Comparison of ENCODE assay signal across 1 cellular context in the genomic region with DNA sequence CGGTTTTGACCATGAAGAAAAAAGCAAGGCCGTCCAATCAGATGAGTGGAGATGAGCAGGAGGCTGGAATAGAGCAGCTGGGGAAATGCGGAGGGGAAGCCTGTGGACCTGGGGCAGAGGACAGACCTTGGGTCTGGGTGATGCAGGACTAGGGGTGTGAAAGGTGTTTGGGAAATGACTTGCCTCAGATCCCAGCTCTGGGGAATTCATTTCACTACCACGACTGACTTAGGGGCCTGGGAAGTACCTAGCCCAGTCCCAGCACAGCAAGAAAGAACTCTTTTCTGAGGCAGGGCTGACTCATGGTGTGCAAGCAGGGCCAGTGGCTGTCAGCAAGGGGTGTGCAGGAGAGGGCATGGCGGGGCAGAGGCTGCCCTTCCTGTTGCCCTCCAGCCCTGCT.
TF ChIP-seq lines count a peak whose summit lies in the region.

No MANE protein-coding gene starts in this region.

TF ChIP-seq in SK-N-SH, 30 proteins besides CTCF, POLR2A, EP300 and RAD21 (continued from another document):
- no peak for TF ChIP-seq EZH2phosphoT487 (IDR thresholded peaks at IDR 0.05; ENCODE audit: borderline replicate concordance, low read depth)
- TF ChIP-seq, protein P1, sequence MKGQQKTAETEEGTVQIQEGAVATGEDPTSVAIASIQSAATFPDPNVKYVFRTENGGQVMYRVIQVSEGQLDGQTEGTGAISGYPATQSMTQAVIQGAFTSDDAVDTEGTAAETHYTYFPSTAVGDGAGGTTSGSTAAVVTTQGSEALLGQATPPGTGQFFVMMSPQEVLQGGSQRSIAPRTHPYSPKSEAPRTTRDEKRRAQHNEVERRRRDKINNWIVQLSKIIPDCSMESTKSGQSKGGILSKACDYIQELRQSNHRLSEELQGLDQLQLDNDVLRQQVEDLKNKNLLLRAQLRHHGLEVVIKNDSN (IDR thresholded peaks at IDR 0.05; ENCODE audit: borderline replicate concordance, low read depth) = no peak
- TF ChIP-seq YY1 (IDR thresholded peaks at IDR 0.05; ENCODE audit: low read depth) = no peak
- TF ChIP-seq JUND (IDR thresholded peaks at IDR 0.05) = no peak
- no peak for TF ChIP-seq MEF2A (IDR thresholded peaks at IDR 0.05; ENCODE audit: borderline replicate concordance, low read depth)
- TF ChIP-seq RCOR1 (IDR thresholded peaks at IDR 0.05; ENCODE audit: low read length) = no peak
- TF ChIP-seq FOXM1 (IDR thresholded peaks at IDR 0.05; ENCODE audit: low read depth) = no peak
- TF ChIP-seq, protein P2, sequence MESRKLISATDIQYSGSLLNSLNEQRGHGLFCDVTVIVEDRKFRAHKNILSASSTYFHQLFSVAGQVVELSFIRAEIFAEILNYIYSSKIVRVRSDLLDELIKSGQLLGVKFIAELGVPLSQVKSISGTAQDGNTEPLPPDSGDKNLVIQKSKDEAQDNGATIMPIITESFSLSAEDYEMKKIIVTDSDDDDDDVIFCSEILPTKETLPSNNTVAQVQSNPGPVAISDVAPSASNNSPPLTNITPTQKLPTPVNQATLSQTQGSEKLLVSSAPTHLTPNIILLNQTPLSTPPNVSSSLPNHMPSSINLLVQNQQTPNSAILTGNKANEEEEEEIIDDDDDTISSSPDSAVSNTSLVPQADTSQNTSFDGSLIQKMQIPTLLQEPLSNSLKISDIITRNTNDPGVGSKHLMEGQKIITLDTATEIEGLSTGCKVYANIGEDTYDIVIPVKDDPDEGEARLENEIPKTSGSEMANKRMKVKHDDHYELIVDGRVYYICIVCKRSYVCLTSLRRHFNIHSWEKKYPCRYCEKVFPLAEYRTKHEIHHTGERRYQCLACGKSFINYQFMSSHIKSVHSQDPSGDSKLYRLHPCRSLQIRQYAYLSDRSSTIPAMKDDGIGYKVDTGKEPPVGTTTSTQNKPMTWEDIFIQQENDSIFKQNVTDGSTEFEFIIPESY (IDR thresholded peaks at IDR 0.05; ENCODE audit: borderline replicate concordance, low read depth) = no peak
- TF ChIP-seq NFIC (IDR thresholded peaks at IDR 0.05; ENCODE audit: borderline replicate concordance) = no peak
TF ChIP-seq in SK-N-SH: peak in this region for 0.
